ENCODE assay signal across 14 cellular contexts in genomic region chr7:879093-879492, GRCh38. TPM values are rescaled to one million over a fixed set of nuclear protein-coding genes. Genes with fewer than 3 reads are reported as not detected.
DNase-seq lines count a peak whose midpoint lies in the region; ATAC-seq, FAIRE-seq and TF ChIP-seq lines count a peak whose summit lies in the region.
"Had no signal": no experiment of that assay in that cellular context is flagged by ENCODE, and none has a peak within 500 bp of the region (broad histone marks: within the 10 kb centered on the region; RNA-seq: fewer than 3 reads in every experiment).

No MANE protein-coding gene starts in this region.

- TSS peak; percentile 26 for BruUV-seq in Caco-2 (replicated peaks; lab: Mats Ljungman, UMichigan)

- no peak for TF ChIP-seq CTCF in 22Rv1 (IDR thresholded peaks at IDR 0.05)
- TF ChIP-seq CTCF in Caco-2 (IDR thresholded peaks at IDR 0.05; ENCODE audit: insufficient read depth in 1 of 2, low read depth in 1 of 2, low read length in 1 of 2, severe bottlenecking in 1 of 2, unreplicated experiment in 1 of 2), result no peak
- TF ChIP-seq CTCF in right lobe of liver (IDR thresholded peaks at IDR 0.05), result no peak

- H3K4me3 ChIP-seq in Caco-2 (ENCODE audit: low read depth, low read length) (no peak overlapping the region), right lobe of liver (peak overlapping the region in 1 of 3 donors; percentile 73), aorta (ENCODE audit: low read length in 2 of 2) (no peak overlapping the region)

- no peaks in the 10 kb centered on the region for H3K4me1 Mint-ChIP-seq in Caco-2 (ENCODE audit: low read depth, unreplicated experiment)
- peaks cover 8% of the 10 kb centered on the region for H3K4me1 Mint-ChIP-seq in activated T-helper 2 cell treated with anti-CD3 and anti-CD28 coated beads, Interferon-gamma antibody, Interleukin-2, Interleukin-4, amounts not matched to agents 10 μg/mL and 5 μg/mL and 100 μg/mL, durations not matched to agents 14 hours and 24 hours and 36 hours (ENCODE audit: low read depth)

- POLR2A ChIA-PET in Caco-2 (lab: Charles Lee), result no interaction called here

- DNase-seq in Caco-2, result no peak
- no peak for DNase-seq in activated T-helper 2 cell treated with anti-CD3 and anti-CD28 coated beads, Interferon-gamma antibody, Interleukin-2, Interleukin-4, amounts not matched to agents 10 μg/mL and 5 μg/mL and 100 μg/mL, durations not matched to agents 14 hours and 24 hours and 36 hours (ENCODE audit: low spot score)
- peak in 2 of 3 donors; percentile 84 to 91 for DNase-seq in right lobe of liver
- no peak for DNase-seq in aorta
- DNase-seq in GM12891 (ENCODE audit: insufficient read length, low spot score), result no peak
- DNase-seq: mesendoderm, MM.1S, NCI-H345, RPMI8226 had no signal

- H3K27ac ChIP-seq in 22Rv1, result peak overlapping the region; percentile 84
- peak overlapping the region in 2 of 3 donors; percentile 45 to 80 for H3K27ac ChIP-seq in right lobe of liver
- no peak overlapping the region for H3K27ac ChIP-seq in aorta (ENCODE audit: low read depth in 1 of 2, low read length in 2 of 2)

- H3K27me3 ChIP-seq in Caco-2 (replicated peaks; ENCODE audit: control insufficient read depth, insufficient read depth, low read length), result no peaks in the 10 kb centered on the region
- no peaks in the 10 kb centered on the region for H3K27me3 ChIP-seq in right lobe of liver
- no peaks in the 10 kb centered on the region for H3K27me3 ChIP-seq in aorta (ENCODE audit: control insufficient read depth in 1 of 2, insufficient read depth in 2 of 2, low read length in 1 of 2)
- H3K27me3 ChIP-seq: upper lobe of left lung had no signal

- H3K36me3 ChIP-seq in Caco-2 (ENCODE audit: control insufficient read depth, insufficient read depth, low read length) (peaks cover 2% of the 10 kb centered on the region), right lobe of liver (no peaks in the 10 kb centered on the region), aorta (ENCODE audit: control insufficient read depth in 1 of 2, insufficient read depth in 2 of 2, low read length in 1 of 2) (no peaks in the 10 kb centered on the region)

- H3K27me3 Mint-ChIP-seq in Caco-2 (ENCODE audit: insufficient read depth, unreplicated experiment), result no peaks in the 10 kb centered on the region
- H3K27me3 Mint-ChIP-seq in activated T-helper 2 cell treated with anti-CD3 and anti-CD28 coated beads, Interferon-gamma antibody, Interleukin-2, Interleukin-4, amounts not matched to agents 10 μg/mL and 5 μg/mL and 100 μg/mL, durations not matched to agents 14 hours and 24 hours and 36 hours (ENCODE audit: low read depth), result no peaks in the 10 kb centered on the region

- CTCF ChIA-PET in Caco-2 (lab: Charles Lee), result interaction anchor here (0.5 kb wide), 1 partner anchor 18 kb away, joined by 6 read pairs; no protein-coding TSS in a partner anchor

- TF ChIP-seq POLR2A in right lobe of liver (IDR thresholded peaks at IDR 0.05) (peak; percentile 54), GM12891 (IDR thresholded peaks at IDR 0.05; ENCODE audit: low read depth, low read length) (no peak)

- H3K9me3 ChIP-seq in Caco-2 (no peaks in the 10 kb centered on the region), right lobe of liver (no peaks in the 10 kb centered on the region), aorta (ENCODE audit: control insufficient read depth, low read length) (no peaks in the 10 kb centered on the region)

- no peak overlapping the region for H3K4me3 Mint-ChIP-seq in Caco-2 (ENCODE audit: unreplicated experiment)
- H3K4me3 Mint-ChIP-seq in activated T-helper 2 cell treated with anti-CD3 and anti-CD28 coated beads, Interferon-gamma antibody, Interleukin-2, Interleukin-4, amounts not matched to agents 10 μg/mL and 5 μg/mL and 100 μg/mL, durations not matched to agents 14 hours and 24 hours and 36 hours (ENCODE audit: low read depth), result peak overlapping the region; percentile 44

- WGBS in right lobe of liver (ENCODE audit: insufficient coverage, low coverage, low lambda C conversion rate, missing lambda C conversion rate), result 39% methylated on average over 14 of the region's 15 CpGs
- WGBS in aorta, 2 donors, result 90% methylated on average over 15 of the region's 15 CpGs

- FAIRE-seq in GM12891 (lab: Jason Lieb, UNC), result no peak

- intact Hi-C loops in Caco-2 (cut with micrococcal nuclease; ENCODE audit: unreplicated experiment), result no loop called here
- intact Hi-C loops in activated T-helper 2 cell treated with anti-CD3 and anti-CD28 coated beads, Interferon-gamma antibody, Interleukin-2, Interleukin-4, amounts not matched to agents 10 μg/mL and 5 μg/mL and 100 μg/mL, durations not matched to agents 14 hours and 24 hours and 36 hours (cut with micrococcal nuclease), result loop anchor here (5.0 kb wide), 1 partner anchor 62 kb away; no protein-coding TSS in a partner anchor
- intact Hi-C loops in right lobe of liver (cut with DNase I), result no loop called here
- intact Hi-C loops in aorta (cut with DNase I), result no loop called here

- ATAC-seq in right lobe of liver, result peak in 3 of 4 donors; percentile 47 to 60 (median 52)
- ATAC-seq in GM18511 (IDR thresholded peaks at IDR 0.05; ENCODE audit: unreplicated experiment), result no peak
- ATAC-seq in HG03108 (IDR thresholded peaks at IDR 0.05; ENCODE audit: unreplicated experiment), result no peak
- ATAC-seq in aorta (ENCODE audit: low FRiP score), result no peak
- ATAC-seq: sciatic nerve had no signal

- H3K4me1 ChIP-seq in Caco-2 (peaks cover 28% of the 10 kb centered on the region), right lobe of liver (peaks cover 0 to 45% (median 21%) of the 10 kb centered on the region in 4 donors), aorta (ENCODE audit: control insufficient read depth in 1 of 2, insufficient read depth in 2 of 2, low read length in 2 of 2) (no peaks in the 10 kb centered on the region)

- no peak overlapping the region for H3K27ac Mint-ChIP-seq in Caco-2 (ENCODE audit: unreplicated experiment)
- H3K27ac Mint-ChIP-seq in activated T-helper 2 cell treated with anti-CD3 and anti-CD28 coated beads, Interferon-gamma antibody, Interleukin-2, Interleukin-4, amounts not matched to agents 10 μg/mL and 5 μg/mL and 100 μg/mL, durations not matched to agents 14 hours and 24 hours and 36 hours, result no peak overlapping the region

- H3K36me3 Mint-ChIP-seq in Caco-2 (ENCODE audit: insufficient read depth, unreplicated experiment), result peaks cover 34% of the 10 kb centered on the region
- peaks cover 6% of the 10 kb centered on the region for H3K36me3 Mint-ChIP-seq in activated T-helper 2 cell treated with anti-CD3 and anti-CD28 coated beads, Interferon-gamma antibody, Interleukin-2, Interleukin-4, amounts not matched to agents 10 μg/mL and 5 μg/mL and 100 μg/mL, durations not matched to agents 14 hours and 24 hours and 36 hours (ENCODE audit: low read depth)

- H3K9me3 Mint-ChIP-seq in Caco-2 (ENCODE audit: unreplicated experiment), result no peaks in the 10 kb centered on the region
- no peaks in the 10 kb centered on the region for H3K9me3 Mint-ChIP-seq in activated T-helper 2 cell treated with anti-CD3 and anti-CD28 coated beads, Interferon-gamma antibody, Interleukin-2, Interleukin-4, amounts not matched to agents 10 μg/mL and 5 μg/mL and 100 μg/mL, durations not matched to agents 14 hours and 24 hours and 36 hours

TF ChIP-seq in GM12891, 5 proteins besides CTCF, POLR2A, EP300 and RAD21:
- TF ChIP-seq SPI1 (IDR thresholded peaks at IDR 0.05; ENCODE audit: low read depth, low read length) (no peak), PAX5 (IDR thresholded peaks at IDR 0.05; ENCODE audit: insufficient read depth, low read length, severe bottlenecking) (no peak), TAF1 (IDR thresholded peaks at IDR 0.05; ENCODE audit: low read depth, low read length) (no peak), POU2F2 (IDR thresholded peaks at IDR 0.05; ENCODE audit: low read depth, low read length) (no peak), POLR2AphosphoS5 (IDR thresholded peaks at IDR 0.05; ENCODE audit: low read depth, low read length) (no peak)

RNA-seq across cellular contexts. Expression of gene GET4, which starts 2.7 kb away (rescaled TPM):
- total RNA-seq in Caco-2 (2022) (124 and 130 TPM in 2 replicates), right lobe of liver (10 to 100 TPM; 15.6 to 38.3 (median 28.3) TPM), aorta (10 to 100 TPM; 19.9 to 22.7 TPM)
- total RNA-seq in activated T-helper 2 cell treated with anti-CD3 and anti-CD28 coated beads, Interferon-gamma antibody, Interleukin-2, Interleukin-4, amounts not matched to agents 10 μg/mL and 5 μg/mL and 100 μg/mL, durations not matched to agents 14 hours and 24 hours and 36 hours, result 32.2 and 35.9 TPM in 2 replicates
- polyA plus RNA-seq in aorta, result 10 to 100 TPM; 16.5 to 58.3 TPM
- 27.1 TPM for polyA plus RNA-seq in GM12891 (2012; ENCODE audit: low read depth, missing spikeins)

RNA-seq across cellular contexts. Expression of gene SUN1, which starts 46.8 kb away (rescaled TPM):
- 141 and 146 TPM in 2 replicates for total RNA-seq in Caco-2 (2022)
- 87.7 TPM in 2 replicates for total RNA-seq in activated T-helper 2 cell treated with anti-CD3 and anti-CD28 coated beads, Interferon-gamma antibody, Interleukin-2, Interleukin-4, amounts not matched to agents 10 μg/mL and 5 μg/mL and 100 μg/mL, durations not matched to agents 14 hours and 24 hours and 36 hours
- 10 to 100 TPM; 33.4 to 54.0 (median 48.7) TPM for total RNA-seq in right lobe of liver
- total RNA-seq in aorta, result 100 to 1,000 TPM; 200 to 236 TPM
- polyA plus RNA-seq in aorta, result 100 to 1,000 TPM in 1 of 2 donors, 10 to 100 TPM in 1; 36.3 to 120 TPM
- polyA plus RNA-seq in GM12891 (2012; ENCODE audit: low read depth, missing spikeins), result 60.4 TPM

Comparison
In these comparisons a context has a peak if more than half of its experiments do, and no peak if none do; other contexts are left out.
1. H3K27ac ChIP-seq: peak in 22Rv1 (single experiment) and right lobe of liver (2 of 3); none in aorta (0 of 2).
2. DNase-seq: peak in right lobe of liver (2 of 3); none in Caco-2 (0 of 2), activated T-helper 2 cell treated with anti-CD3 and anti-CD28 coated beads, Interferon-gamma antibody, Interleukin-2, Interleukin-4, amounts not matched to agents 10 μg/mL and 5 μg/mL and 100 μg/mL, durations not matched to agents 14 hours and 24 hours and 36 hours (single experiment), aorta (0 of 2) and GM12891 (single experiment).
3. ATAC-seq: peak in right lobe of liver (3 of 4); none in GM18511 (single experiment), HG03108 (single experiment) and aorta (single experiment).